ENCODE assay signal across 5 cellular contexts in the genomic region with DNA sequence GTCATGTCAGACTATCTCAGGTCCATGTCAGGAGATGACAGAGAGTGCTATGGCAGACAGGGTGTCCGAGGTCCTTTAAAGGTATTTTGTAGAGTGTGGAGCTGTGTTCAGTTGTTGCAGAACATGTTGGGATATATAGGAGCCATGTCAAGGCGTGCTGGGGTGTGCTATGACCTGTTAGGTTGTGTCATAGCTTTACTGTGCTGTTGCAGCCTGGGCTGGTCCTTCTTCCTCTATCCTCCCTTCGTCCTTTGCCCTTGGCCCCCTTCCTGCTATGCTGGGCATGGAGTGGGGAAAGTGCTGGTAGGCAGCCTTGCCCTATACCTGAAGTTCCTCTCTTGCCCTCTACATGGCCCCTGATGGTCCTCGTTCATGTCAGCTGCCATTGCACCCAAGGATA. TPM values are rescaled to one million over a fixed set of nuclear protein-coding genes. Genes with fewer than 3 reads are reported as not detected.
"Had no signal": no experiment of that assay in that cellular context is flagged by ENCODE, and none has a peak within 500 bp of the region (broad histone marks: within the 10 kb centered on the region; RNA-seq: fewer than 3 reads in every experiment).

No MANE protein-coding gene starts in this region.

RNA-seq across cellular contexts. Expression of a gene that starts 7.0 kb away (rescaled TPM):
- total RNA-seq: GM23338, H1, H9 had no signal
- polyA plus RNA-seq: GM23338, H1, IgD-negative memory B cell had no signal

RNA-seq across cellular contexts. Expression of a gene that starts 39.2 kb away (rescaled TPM):
- total RNA-seq: GM23338, H1, H9 had no signal
- polyA plus RNA-seq: GM23338, H1, IgD-negative memory B cell had no signal

RNA-seq across cellular contexts. Expression of a gene that starts 48.0 kb away (rescaled TPM):
- total RNA-seq: GM23338, H1, H9, HT-29 had no signal
- polyA plus RNA-seq: GM23338, H1, IgD-negative memory B cell had no signal

RNA-seq across cellular contexts. Expression of a gene that starts 57.9 kb away (rescaled TPM):
- total RNA-seq: GM23338, H1, H9, HT-29 had no signal
- polyA plus RNA-seq: GM23338, H1, IgD-negative memory B cell had no signal
